ENCODE assay signal across 1 cellular context in genomic region chr12:79682593-79682992, GRCh38.
TF ChIP-seq lines count a peak whose summit lies in the region.

No MANE protein-coding gene starts in this region.

TF ChIP-seq in GM23338, 12 proteins besides CTCF, POLR2A, EP300 and RAD21:
- TF ChIP-seq ZNF462 (CRISPR knock-in tag; IDR thresholded peaks at IDR 0.05), result no peak
- no peak for TF ChIP-seq STAT1 (IDR thresholded peaks at IDR 0.05; ENCODE audit: unreplicated experiment)
- TF ChIP-seq ETS1 (IDR thresholded peaks at IDR 0.05), result no peak
- TF ChIP-seq NANOG (IDR thresholded peaks at IDR 0.05; ENCODE audit: borderline replicate concordance), result no peak
- TF ChIP-seq ZNF114 (CRISPR knock-in tag; IDR thresholded peaks at IDR 0.05), result no peak
- no peak for TF ChIP-seq EZH2 (IDR thresholded peaks at IDR 0.05; ENCODE audit: low read depth, unreplicated experiment)
- TF ChIP-seq JUNB (IDR thresholded peaks at IDR 0.05; ENCODE audit: unreplicated experiment), result no peak
- TF ChIP-seq POLR2AphosphoS5 (IDR thresholded peaks at IDR 0.05; ENCODE audit: low read depth), result no peak
- TF ChIP-seq EZH2phosphoT487 (IDR thresholded peaks at IDR 0.05; ENCODE audit: unreplicated experiment), result no peak
- TF ChIP-seq CREB1 (CRISPR knock-in tag; IDR thresholded peaks at IDR 0.05; ENCODE audit: low read depth), result no peak
- no peak for TF ChIP-seq ZNF331 (CRISPR knock-in tag; IDR thresholded peaks at IDR 0.05; ENCODE audit: low read depth)
- TF ChIP-seq REST (IDR thresholded peaks at IDR 0.05; ENCODE audit: unreplicated experiment), result no peak
